15 cellular contexts compared by ENCODE assay signal in the genomic region with DNA sequence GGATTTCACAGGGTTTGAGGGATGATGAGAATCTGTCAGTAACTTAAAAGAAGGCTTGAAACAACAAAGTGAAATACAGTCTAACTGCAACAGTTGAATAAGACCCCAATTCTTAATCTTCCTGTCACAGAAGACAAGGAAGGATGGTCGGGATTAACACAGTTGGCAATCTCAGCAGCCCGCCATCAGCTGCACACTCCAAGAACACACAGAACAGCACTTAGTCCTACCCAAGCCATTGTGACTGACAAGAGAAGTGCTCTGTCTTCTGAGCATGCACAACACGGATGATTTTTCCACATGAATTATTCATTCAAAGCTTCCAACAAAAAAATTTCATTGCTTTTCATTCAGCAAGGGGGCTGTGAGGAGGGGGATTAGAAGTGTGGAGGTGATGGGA.
DNase-seq lines count a peak whose midpoint lies in the region; ATAC-seq and TF ChIP-seq lines count a peak whose summit lies in the region.
"Had no signal": no experiment of that assay in that cellular context is flagged by ENCODE, and none has a peak within 500 bp of the region (broad histone marks: within the 10 kb centered on the region; RNA-seq: fewer than 3 reads in every experiment).

No MANE protein-coding gene starts in this region.

- no peaks in the 10 kb centered on the region for H3K27me3 ChIP-seq in GM23338 (ENCODE audit: insufficient read depth)

- no peaks in the 10 kb centered on the region for H3K36me3 ChIP-seq in GM23338 (ENCODE audit: insufficient read depth)

- peaks cover 9% of the 10 kb centered on the region; the same call in 2 of the 3 replicates for H3K36me3 Mint-ChIP-seq in GM23338 (ENCODE audit: low read depth)
- H3K36me3 Mint-ChIP-seq in glutamatergic neuron (ENCODE audit: unreplicated experiment) = peaks cover 7% of the 10 kb centered on the region
- H3K36me3 Mint-ChIP-seq in nephron progenitor cell (ENCODE audit: low read depth) = peaks cover 13% of the 10 kb centered on the region

- H3K27ac Mint-ChIP-seq in GM23338 = no peak overlapping the region
- H3K27ac Mint-ChIP-seq in glutamatergic neuron (ENCODE audit: unreplicated experiment) = peak overlapping the region; percentile 59
- peak overlapping the region; percentile 14 for H3K27ac Mint-ChIP-seq in nephron progenitor cell
- H3K27ac Mint-ChIP-seq: CD4-positive, alpha-beta T cell; H9 had no signal

- DNase-seq in GM23338 (ENCODE audit: low spot score) (no peak), glutamatergic neuron (no peak), nephron progenitor cell (no peak), retina (peak; percentile 60), DMS114 treated with DMSO at 0.1 percent for 48 hours (lab: John Stamatoyannopoulos, UW; ENCODE audit: unreplicated experiment) (no peak)
- DNase-seq in activated CD4-positive, alpha-beta T cell treated with anti-CD3 and anti-CD28 coated beads for 1 hour = no peak
- DNase-seq: ACHN; AML-193; CD4-positive, alpha-beta T cell; DMS79 treated with DMSO at 0.1 percent for 48 hours; GF-D8; H9 had no signal

- H3F3A ChIP-seq in GM23338 (replicated peaks; ENCODE audit: low read depth) = no peaks in the 10 kb centered on the region

- no peak overlapping the region for H3K27ac ChIP-seq in GM23338 (ENCODE audit: low read depth)
- H3K27ac ChIP-seq: C4-2B, HL-60 had no signal

- 0 out of 2 replicates have a peak, but pooled peaks cover 4% of the 10 kb centered on the region for H3K4me1 ChIP-seq in GM23338 (ENCODE audit: insufficient read depth)

- no peak overlapping the region for H3K4me2 ChIP-seq in GM23338

- H3K9me2 ChIP-seq in GM23338 (ENCODE audit: insufficient read depth) = no peaks in the 10 kb centered on the region

- ATAC-seq in GM23338 (no peak), HG02588 (IDR thresholded peaks at IDR 0.05; ENCODE audit: unreplicated experiment) (no peak)

- H3K27me3 Mint-ChIP-seq in GM23338 (ENCODE audit: insufficient read depth, low read depth, poor library complexity) = peaks cover 2% of the 10 kb centered on the region
- H3K27me3 Mint-ChIP-seq in glutamatergic neuron (ENCODE audit: unreplicated experiment) = no peaks in the 10 kb centered on the region
- peaks cover 4% of the 10 kb centered on the region for H3K27me3 Mint-ChIP-seq in nephron progenitor cell (ENCODE audit: low read depth, poor library complexity)
- H3K27me3 Mint-ChIP-seq: CD4-positive, alpha-beta T cell had no signal

- TF ChIP-seq CTCF in GM23338 (conservative IDR thresholded peaks at IDR 0.05; ENCODE audit: low read depth in 2 of 2) (no peak), glutamatergic neuron (IDR thresholded peaks at IDR 0.05; ENCODE audit: partially characterized antibody, unreplicated experiment) (no peak), nephron progenitor cell (IDR thresholded peaks at IDR 0.05) (no peak)

- no peak overlapping the region for H3K4me3 Mint-ChIP-seq in GM23338
- peak overlapping the region; percentile 53 for H3K4me3 Mint-ChIP-seq in glutamatergic neuron (ENCODE audit: unreplicated experiment)
- no peak overlapping the region for H3K4me3 Mint-ChIP-seq in nephron progenitor cell
- H3K4me3 Mint-ChIP-seq: CD4-positive, alpha-beta T cell; H9 had no signal

- no peak overlapping the region for H3K4me3 ChIP-seq in GM23338

- H4K20me1 ChIP-seq in GM23338 (replicated peaks; ENCODE audit: insufficient read depth) = no peaks in the 10 kb centered on the region

- peak overlapping the region; percentile 15; the same call in 1 of the 2 replicates for H2AFZ ChIP-seq in GM23338

- H3K79me2 ChIP-seq in GM23338 (replicated peaks; ENCODE audit: insufficient read depth) = no peaks in the 10 kb centered on the region

- H3K9me3 Mint-ChIP-seq in GM23338 = peaks cover 6% of the 10 kb centered on the region; the same call in 2 of the 3 replicates
- peaks cover 2% of the 10 kb centered on the region for H3K9me3 Mint-ChIP-seq in glutamatergic neuron (ENCODE audit: unreplicated experiment)
- peaks cover 36% of the 10 kb centered on the region for H3K9me3 Mint-ChIP-seq in nephron progenitor cell

- H3K4me1 Mint-ChIP-seq in GM23338 = peaks cover 4% of the 10 kb centered on the region
- peaks cover 19% of the 10 kb centered on the region for H3K4me1 Mint-ChIP-seq in glutamatergic neuron (ENCODE audit: low read depth, unreplicated experiment)
- peaks cover 30% of the 10 kb centered on the region for H3K4me1 Mint-ChIP-seq in nephron progenitor cell

TF ChIP-seq in GM23338, 12 proteins besides CTCF, POLR2A, EP300 and RAD21:
- TF ChIP-seq, protein P1, sequence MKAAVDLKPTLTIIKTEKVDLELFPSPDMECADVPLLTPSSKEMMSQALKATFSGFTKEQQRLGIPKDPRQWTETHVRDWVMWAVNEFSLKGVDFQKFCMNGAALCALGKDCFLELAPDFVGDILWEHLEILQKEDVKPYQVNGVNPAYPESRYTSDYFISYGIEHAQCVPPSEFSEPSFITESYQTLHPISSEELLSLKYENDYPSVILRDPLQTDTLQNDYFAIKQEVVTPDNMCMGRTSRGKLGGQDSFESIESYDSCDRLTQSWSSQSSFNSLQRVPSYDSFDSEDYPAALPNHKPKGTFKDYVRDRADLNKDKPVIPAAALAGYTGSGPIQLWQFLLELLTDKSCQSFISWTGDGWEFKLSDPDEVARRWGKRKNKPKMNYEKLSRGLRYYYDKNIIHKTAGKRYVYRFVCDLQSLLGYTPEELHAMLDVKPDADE (IDR thresholded peaks at IDR 0.05) = no peak
- TF ChIP-seq POLR2AphosphoS5 (IDR thresholded peaks at IDR 0.05; ENCODE audit: low read depth) = no peak
- TF ChIP-seq EZH2 (IDR thresholded peaks at IDR 0.05; ENCODE audit: low read depth, unreplicated experiment) = no peak
- TF ChIP-seq, protein P2, sequence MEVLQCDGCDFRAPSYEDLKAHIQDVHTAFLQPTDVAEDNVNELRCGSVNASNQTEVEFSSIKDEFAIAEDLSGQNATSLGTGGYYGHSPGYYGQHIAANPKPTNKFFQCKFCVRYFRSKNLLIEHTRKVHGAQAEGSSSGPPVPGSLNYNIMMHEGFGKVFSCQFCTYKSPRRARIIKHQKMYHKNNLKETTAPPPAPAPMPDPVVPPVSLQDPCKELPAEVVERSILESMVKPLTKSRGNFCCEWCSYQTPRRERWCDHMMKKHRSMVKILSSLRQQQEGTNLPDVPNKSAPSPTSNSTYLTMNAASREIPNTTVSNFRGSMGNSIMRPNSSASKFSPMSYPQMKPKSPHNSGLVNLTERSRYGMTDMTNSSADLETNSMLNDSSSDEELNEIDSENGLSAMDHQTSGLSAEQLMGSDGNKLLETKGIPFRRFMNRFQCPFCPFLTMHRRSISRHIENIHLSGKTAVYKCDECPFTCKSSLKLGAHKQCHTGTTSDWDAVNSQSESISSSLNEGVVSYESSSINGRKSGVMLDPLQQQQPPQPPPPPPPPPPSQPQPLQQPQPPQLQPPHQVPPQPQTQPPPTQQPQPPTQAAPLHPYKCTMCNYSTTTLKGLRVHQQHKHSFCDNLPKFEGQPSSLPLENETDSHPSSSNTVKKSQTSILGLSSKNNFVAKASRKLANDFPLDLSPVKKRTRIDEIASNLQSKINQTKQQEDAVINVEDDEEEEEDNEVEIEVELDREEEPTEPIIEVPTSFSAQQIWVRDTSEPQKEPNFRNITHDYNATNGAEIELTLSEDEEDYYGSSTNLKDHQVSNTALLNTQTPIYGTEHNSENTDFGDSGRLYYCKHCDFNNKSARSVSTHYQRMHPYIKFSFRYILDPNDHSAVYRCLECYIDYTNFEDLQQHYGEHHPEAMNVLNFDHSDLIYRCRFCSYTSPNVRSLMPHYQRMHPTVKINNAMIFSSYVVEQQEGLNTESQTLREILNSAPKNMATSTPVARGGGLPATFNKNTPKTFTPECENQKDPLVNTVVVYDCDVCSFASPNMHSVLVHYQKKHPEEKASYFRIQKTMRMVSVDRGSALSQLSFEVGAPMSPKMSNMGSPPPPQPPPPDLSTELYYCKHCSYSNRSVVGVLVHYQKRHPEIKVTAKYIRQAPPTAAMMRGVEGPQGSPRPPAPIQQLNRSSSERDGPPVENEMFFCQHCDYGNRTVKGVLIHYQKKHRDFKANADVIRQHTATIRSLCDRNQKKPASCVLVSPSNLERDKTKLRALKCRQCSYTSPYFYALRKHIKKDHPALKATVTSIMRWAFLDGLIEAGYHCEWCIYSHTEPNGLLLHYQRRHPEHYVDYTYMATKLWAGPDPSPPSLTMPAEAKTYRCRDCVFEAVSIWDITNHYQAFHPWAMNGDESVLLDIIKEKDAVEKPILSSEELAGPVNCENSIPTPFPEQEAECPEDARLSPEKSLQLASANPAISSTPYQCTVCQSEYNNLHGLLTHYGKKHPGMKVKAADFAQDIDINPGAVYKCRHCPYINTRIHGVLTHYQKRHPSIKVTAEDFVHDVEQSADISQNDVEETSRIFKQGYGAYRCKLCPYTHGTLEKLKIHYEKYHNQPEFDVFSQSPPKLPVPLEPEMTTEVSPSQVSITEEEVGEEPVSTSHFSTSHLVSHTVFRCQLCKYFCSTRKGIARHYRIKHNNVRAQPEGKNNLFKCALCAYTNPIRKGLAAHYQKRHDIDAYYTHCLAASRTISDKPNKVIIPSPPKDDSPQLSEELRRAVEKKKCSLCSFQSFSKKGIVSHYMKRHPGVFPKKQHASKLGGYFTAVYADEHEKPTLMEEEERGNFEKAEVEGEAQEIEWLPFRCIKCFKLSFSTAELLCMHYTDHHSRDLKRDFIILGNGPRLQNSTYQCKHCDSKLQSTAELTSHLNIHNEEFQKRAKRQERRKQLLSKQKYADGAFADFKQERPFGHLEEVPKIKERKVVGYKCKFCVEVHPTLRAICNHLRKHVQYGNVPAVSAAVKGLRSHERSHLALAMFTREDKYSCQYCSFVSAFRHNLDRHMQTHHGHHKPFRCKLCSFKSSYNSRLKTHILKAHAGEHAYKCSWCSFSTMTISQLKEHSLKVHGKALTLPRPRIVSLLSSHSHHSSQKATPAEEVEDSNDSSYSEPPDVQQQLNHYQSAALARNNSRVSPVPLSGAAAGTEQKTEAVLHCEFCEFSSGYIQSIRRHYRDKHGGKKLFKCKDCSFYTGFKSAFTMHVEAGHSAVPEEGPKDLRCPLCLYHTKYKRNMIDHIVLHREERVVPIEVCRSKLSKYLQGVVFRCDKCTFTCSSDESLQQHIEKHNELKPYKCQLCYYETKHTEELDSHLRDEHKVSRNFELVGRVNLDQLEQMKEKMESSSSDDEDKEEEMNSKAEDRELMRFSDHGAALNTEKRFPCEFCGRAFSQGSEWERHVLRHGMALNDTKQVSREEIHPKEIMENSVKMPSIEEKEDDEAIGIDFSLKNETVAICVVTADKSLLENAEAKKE (CRISPR knock-in tag; IDR thresholded peaks at IDR 0.05) = no peak
- TF ChIP-seq NANOG (IDR thresholded peaks at IDR 0.05; ENCODE audit: borderline replicate concordance) = no peak
- TF ChIP-seq CREB1 (CRISPR knock-in tag; IDR thresholded peaks at IDR 0.05; ENCODE audit: low read depth) = no peak
- TF ChIP-seq ZNF114 (CRISPR knock-in tag; IDR thresholded peaks at IDR 0.05) = no peak
- no peak for TF ChIP-seq JUNB (IDR thresholded peaks at IDR 0.05; ENCODE audit: unreplicated experiment)
- no peak for TF ChIP-seq EZH2phosphoT487 (IDR thresholded peaks at IDR 0.05; ENCODE audit: unreplicated experiment)
TF ChIP-seq in GM23338: peak in this region for 0.
